1 cellular context compared by ENCODE assay signal in the genomic region with DNA sequence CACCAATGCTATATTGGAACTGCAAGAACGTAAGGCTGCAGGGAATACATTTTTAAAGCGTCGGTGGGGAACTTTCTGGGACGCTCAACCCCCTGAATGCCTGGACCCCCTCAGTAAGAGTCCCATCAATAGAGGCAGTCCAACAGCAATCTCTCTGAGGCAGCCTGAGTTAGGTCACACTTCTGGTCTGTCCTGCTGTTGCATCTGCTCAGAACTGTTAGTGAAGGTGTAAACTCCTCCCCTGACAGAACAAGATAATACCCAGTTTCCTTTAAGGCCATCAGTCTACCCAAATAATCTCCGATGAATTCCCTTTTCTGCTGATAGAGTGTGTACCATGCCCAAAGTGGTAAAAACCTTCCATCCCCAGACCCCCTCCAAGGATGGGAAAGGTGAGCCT.
TF ChIP-seq lines count a peak whose summit lies in the region.

No MANE protein-coding gene starts in this region.

TF ChIP-seq in GM12878, 131 proteins besides CTCF, POLR2A, EP300 and RAD21 (continued from another document):
- TF ChIP-seq, protein P1, sequence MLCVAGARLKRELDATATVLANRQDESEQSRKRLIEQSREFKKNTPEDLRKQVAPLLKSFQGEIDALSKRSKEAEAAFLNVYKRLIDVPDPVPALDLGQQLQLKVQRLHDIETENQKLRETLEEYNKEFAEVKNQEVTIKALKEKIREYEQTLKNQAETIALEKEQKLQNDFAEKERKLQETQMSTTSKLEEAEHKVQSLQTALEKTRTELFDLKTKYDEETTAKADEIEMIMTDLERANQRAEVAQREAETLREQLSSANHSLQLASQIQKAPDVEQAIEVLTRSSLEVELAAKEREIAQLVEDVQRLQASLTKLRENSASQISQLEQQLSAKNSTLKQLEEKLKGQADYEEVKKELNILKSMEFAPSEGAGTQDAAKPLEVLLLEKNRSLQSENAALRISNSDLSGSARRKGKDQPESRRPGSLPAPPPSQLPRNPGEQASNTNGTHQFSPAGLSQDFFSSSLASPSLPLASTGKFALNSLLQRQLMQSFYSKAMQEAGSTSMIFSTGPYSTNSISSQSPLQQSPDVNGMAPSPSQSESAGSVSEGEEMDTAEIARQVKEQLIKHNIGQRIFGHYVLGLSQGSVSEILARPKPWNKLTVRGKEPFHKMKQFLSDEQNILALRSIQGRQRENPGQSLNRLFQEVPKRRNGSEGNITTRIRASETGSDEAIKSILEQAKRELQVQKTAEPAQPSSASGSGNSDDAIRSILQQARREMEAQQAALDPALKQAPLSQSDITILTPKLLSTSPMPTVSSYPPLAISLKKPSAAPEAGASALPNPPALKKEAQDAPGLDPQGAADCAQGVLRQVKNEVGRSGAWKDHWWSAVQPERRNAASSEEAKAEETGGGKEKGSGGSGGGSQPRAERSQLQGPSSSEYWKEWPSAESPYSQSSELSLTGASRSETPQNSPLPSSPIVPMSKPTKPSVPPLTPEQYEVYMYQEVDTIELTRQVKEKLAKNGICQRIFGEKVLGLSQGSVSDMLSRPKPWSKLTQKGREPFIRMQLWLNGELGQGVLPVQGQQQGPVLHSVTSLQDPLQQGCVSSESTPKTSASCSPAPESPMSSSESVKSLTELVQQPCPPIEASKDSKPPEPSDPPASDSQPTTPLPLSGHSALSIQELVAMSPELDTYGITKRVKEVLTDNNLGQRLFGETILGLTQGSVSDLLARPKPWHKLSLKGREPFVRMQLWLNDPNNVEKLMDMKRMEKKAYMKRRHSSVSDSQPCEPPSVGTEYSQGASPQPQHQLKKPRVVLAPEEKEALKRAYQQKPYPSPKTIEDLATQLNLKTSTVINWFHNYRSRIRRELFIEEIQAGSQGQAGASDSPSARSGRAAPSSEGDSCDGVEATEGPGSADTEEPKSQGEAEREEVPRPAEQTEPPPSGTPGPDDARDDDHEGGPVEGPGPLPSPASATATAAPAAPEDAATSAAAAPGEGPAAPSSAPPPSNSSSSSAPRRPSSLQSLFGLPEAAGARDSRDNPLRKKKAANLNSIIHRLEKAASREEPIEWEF (IDR thresholded peaks at IDR 0.05; ENCODE audit: insufficient replicate concordance, low read depth, low read length), result no peak
- TF ChIP-seq NFXL1 (IDR thresholded peaks at IDR 0.05; ENCODE audit: borderline replicate concordance) (no peak), KDM1A (IDR thresholded peaks at IDR 0.05; ENCODE audit: borderline replicate concordance) (no peak), PML (IDR thresholded peaks at IDR 0.05; ENCODE audit: low read length) (no peak), TAF1 (IDR thresholded peaks at IDR 0.05; ENCODE audit: borderline replicate concordance, low read depth, low read length) (no peak), SREBF2 (IDR thresholded peaks at IDR 0.05; ENCODE audit: low read length) (no peak), CREB1 (IDR thresholded peaks at IDR 0.05; ENCODE audit: low read depth) (no peak), SMAD1 (IDR thresholded peaks at IDR 0.05; ENCODE audit: low read depth, partially characterized antibody) (no peak), ZNF217 (IDR thresholded peaks at IDR 0.05) (no peak)
- TF ChIP-seq, protein P2, sequence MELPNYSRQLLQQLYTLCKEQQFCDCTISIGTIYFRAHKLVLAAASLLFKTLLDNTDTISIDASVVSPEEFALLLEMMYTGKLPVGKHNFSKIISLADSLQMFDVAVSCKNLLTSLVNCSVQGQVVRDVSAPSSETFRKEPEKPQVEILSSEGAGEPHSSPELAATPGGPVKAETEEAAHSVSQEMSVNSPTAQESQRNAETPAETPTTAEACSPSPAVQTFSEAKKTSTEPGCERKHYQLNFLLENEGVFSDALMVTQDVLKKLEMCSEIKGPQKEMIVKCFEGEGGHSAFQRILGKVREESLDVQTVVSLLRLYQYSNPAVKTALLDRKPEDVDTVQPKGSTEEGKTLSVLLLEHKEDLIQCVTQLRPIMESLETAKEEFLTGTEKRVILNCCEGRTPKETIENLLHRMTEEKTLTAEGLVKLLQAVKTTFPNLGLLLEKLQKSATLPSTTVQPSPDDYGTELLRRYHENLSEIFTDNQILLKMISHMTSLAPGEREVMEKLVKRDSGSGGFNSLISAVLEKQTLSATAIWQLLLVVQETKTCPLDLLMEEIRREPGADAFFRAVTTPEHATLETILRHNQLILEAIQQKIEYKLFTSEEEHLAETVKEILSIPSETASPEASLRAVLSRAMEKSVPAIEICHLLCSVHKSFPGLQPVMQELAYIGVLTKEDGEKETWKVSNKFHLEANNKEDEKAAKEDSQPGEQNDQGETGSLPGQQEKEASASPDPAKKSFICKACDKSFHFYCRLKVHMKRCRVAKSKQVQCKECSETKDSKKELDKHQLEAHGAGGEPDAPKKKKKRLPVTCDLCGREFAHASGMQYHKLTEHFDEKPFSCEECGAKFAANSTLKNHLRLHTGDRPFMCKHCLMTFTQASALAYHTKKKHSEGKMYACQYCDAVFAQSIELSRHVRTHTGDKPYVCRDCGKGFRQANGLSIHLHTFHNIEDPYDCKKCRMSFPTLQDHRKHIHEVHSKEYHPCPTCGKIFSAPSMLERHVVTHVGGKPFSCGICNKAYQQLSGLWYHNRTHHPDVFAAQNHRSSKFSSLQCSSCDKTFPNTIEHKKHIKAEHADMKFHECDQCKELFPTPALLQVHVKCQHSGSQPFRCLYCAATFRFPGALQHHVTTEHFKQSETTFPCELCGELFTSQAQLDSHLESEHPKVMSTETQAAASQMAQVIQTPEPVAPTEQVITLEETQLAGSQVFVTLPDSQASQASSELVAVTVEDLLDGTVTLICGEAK (IDR thresholded peaks at IDR 0.05; ENCODE audit: borderline replicate concordance), result no peak
